Comparison of ENCODE assay signal across 19 cellular contexts in genomic region chr5:98917433-98917832, GRCh38. TPM values are rescaled to one million over a fixed set of nuclear protein-coding genes. Genes with fewer than 3 reads are reported as not detected.
A peak's percentile ranks its signal among the peaks of the same experiment; 100 is the strongest.
DNase-seq lines count a peak whose midpoint lies in the region; ATAC-seq and TF ChIP-seq lines count a peak whose summit lies in the region.
"Had no signal": no experiment of that assay in that cellular context is flagged by ENCODE, and none has a peak within 500 bp of the region (broad histone marks: within the 10 kb centered on the region; RNA-seq: fewer than 3 reads in every experiment).

No MANE protein-coding gene starts in this region.

- no peak for TF ChIP-seq CTCF in HFFc6 (IDR thresholded peaks at IDR 0.05)
- no peak for TF ChIP-seq CTCF in WERI-Rb-1 (IDR thresholded peaks at IDR 0.05; ENCODE audit: low read depth, low read length)

- H3K27me3 ChIP-seq in CD4-positive, CD25-positive, alpha-beta regulatory T cell (ENCODE audit: control insufficient read depth, insufficient read depth, low read length) = no peaks in the 10 kb centered on the region
- H3K27me3 ChIP-seq in MG63 (no peaks in the 10 kb centered on the region), WERI-Rb-1 (ENCODE audit: insufficient read depth, low read depth, severe bottlenecking) (no peaks in the 10 kb centered on the region)

- no peak overlapping the region for H3K27ac ChIP-seq in CD4-positive, CD25-positive, alpha-beta regulatory T cell (ENCODE audit: insufficient read depth, low read length, poor library complexity, severe bottlenecking)
- H3K27ac ChIP-seq in WERI-Rb-1 = no peak overlapping the region
- H3K27ac ChIP-seq: KMS-11 had no signal

- ATAC-seq in CD4-positive, CD25-positive, alpha-beta regulatory T cell (ENCODE audit: low read depth in 2 of 2) = no peak
- peak; percentile 53 for ATAC-seq in GM18909 (IDR thresholded peaks at IDR 0.05; ENCODE audit: poor library complexity, unreplicated experiment)
- ATAC-seq in HG02885 (IDR thresholded peaks at IDR 0.05; ENCODE audit: poor library complexity, unreplicated experiment) = peak; percentile 43
- no peak for ATAC-seq in central memory CD8-positive, alpha-beta T cell (replicated peaks; ENCODE audit: extremely low read depth, poor library complexity, severe bottlenecking)
- no peak for ATAC-seq in stimulated activated naive CD8-positive, alpha-beta T cell treated with anti-CD3 and anti-CD28 coated beads, Interleukin-15, Interleukin-2, amounts not matched to agents 100 U/mL and 50 U/mL, for 24 hours
- ATAC-seq: left ventricle myocardium superior had no signal

- DNase-seq in CD4-positive, CD25-positive, alpha-beta regulatory T cell = no peak
- no peak for DNase-seq in central memory CD8-positive, alpha-beta T cell (ENCODE audit: low spot score in 2 of 2)
- DNase-seq in HFFc6 = no peak
- DNase-seq in MG63 = no peak
- DNase-seq in WERI-Rb-1 = no peak
- no peak for DNase-seq in stimulated activated naive CD8-positive, alpha-beta T cell treated with anti-CD3 and anti-CD28 coated beads, Interleukin-15, Interleukin-2, amounts not matched to agents 100 U/mL and 50 U/mL, for 24 hours
- DNase-seq: activated CD4-positive, alpha-beta T cell treated with anti-CD3 and anti-CD28 coated beads for 1 hour; activated naive CD4-positive, alpha-beta T cell; Calu3; cortex of kidney; left ventricle myocardium superior; NCI-H1092 treated with DMSO at 0.1 percent for 48 hours; NCI-H2107; NCI-H526; SHP77; stimulated activated CD4-positive, alpha-beta T cell treated with anti-CD3 and anti-CD28 coated beads, Interleukin-2, amount 100 ng/mL, for 48 hours had no signal

- H3K36me3 ChIP-seq in CD4-positive, CD25-positive, alpha-beta regulatory T cell (ENCODE audit: control insufficient read depth, insufficient read depth, low read length) = peaks cover 47% of the 10 kb centered on the region
- H3K36me3 ChIP-seq in MG63 (peaks cover 81% of the 10 kb centered on the region), WERI-Rb-1 (peaks cover 80% of the 10 kb centered on the region)

- H3K4me3 Mint-ChIP-seq in CD4-positive, CD25-positive, alpha-beta regulatory T cell = peak overlapping the region; percentile 45 to 86 (median 58)
- peak overlapping the region; percentile 8 for H3K4me3 Mint-ChIP-seq in central memory CD8-positive, alpha-beta T cell
- no peak overlapping the region for H3K4me3 Mint-ChIP-seq in HFFc6

- peaks cover 0 to 1% (median 0%) of the 10 kb centered on the region in 7 donors for H3K9me3 Mint-ChIP-seq in CD4-positive, CD25-positive, alpha-beta regulatory T cell
- H3K9me3 Mint-ChIP-seq in central memory CD8-positive, alpha-beta T cell = no peaks in the 10 kb centered on the region
- H3K9me3 Mint-ChIP-seq in HFFc6 = no peaks in the 10 kb centered on the region

- H3K27me3 Mint-ChIP-seq in CD4-positive, CD25-positive, alpha-beta regulatory T cell = no peaks in the 10 kb centered on the region
- H3K27me3 Mint-ChIP-seq in central memory CD8-positive, alpha-beta T cell = no peaks in the 10 kb centered on the region
- H3K27me3 Mint-ChIP-seq in HFFc6 (ENCODE audit: insufficient read depth) = no peaks in the 10 kb centered on the region; the same call in 1 of the 2 replicates

- H3K9me3 ChIP-seq in CD4-positive, CD25-positive, alpha-beta regulatory T cell (ENCODE audit: control insufficient read depth in 2 of 2, low read length in 2 of 2) = no peaks in the 10 kb centered on the region
- no peaks in the 10 kb centered on the region for H3K9me3 ChIP-seq in MG63
- no peaks in the 10 kb centered on the region for H3K9me3 ChIP-seq in WERI-Rb-1 (ENCODE audit: severe bottlenecking)

- H3K27ac Mint-ChIP-seq in CD4-positive, CD25-positive, alpha-beta regulatory T cell = peak overlapping the region in 2 of 3 donors; percentile 16 to 59
- peak overlapping the region; percentile 64 for H3K27ac Mint-ChIP-seq in central memory CD8-positive, alpha-beta T cell (ENCODE audit: low read depth)
- no peak overlapping the region for H3K27ac Mint-ChIP-seq in HFFc6

- peak overlapping the region; percentile 45 for H3K4me3 ChIP-seq in CD4-positive, CD25-positive, alpha-beta regulatory T cell (ENCODE audit: low read depth, low read length)
- H3K4me3 ChIP-seq in MG63 (no peak overlapping the region), WERI-Rb-1 (ENCODE audit: low read depth, low read length) (no peak overlapping the region)

- H3K4me1 ChIP-seq in CD4-positive, CD25-positive, alpha-beta regulatory T cell (ENCODE audit: control insufficient read depth, insufficient read depth, low read length, poor library complexity, severe bottlenecking) = peaks cover 54% of the 10 kb centered on the region

- peaks cover 49% of the 10 kb centered on the region for H3K36me3 Mint-ChIP-seq in CD4-positive, CD25-positive, alpha-beta regulatory T cell
- peaks cover 49% of the 10 kb centered on the region for H3K36me3 Mint-ChIP-seq in central memory CD8-positive, alpha-beta T cell (ENCODE audit: insufficient read depth)
- peaks cover 24% of the 10 kb centered on the region for H3K36me3 Mint-ChIP-seq in HFFc6 (ENCODE audit: low read depth)

- peaks cover 56 to 86% (median 68%) of the 10 kb centered on the region in 4 donors for H3K4me1 Mint-ChIP-seq in CD4-positive, CD25-positive, alpha-beta regulatory T cell
- peaks cover 72% of the 10 kb centered on the region for H3K4me1 Mint-ChIP-seq in central memory CD8-positive, alpha-beta T cell
- H3K4me1 Mint-ChIP-seq in HFFc6 (ENCODE audit: low read depth) = peaks cover 34% of the 10 kb centered on the region

RNA-seq across cellular contexts. Expression of gene CHD1, which starts 11.4 kb away (rescaled TPM):
- 172 TPM for total RNA-seq in CD4-positive, CD25-positive, alpha-beta regulatory T cell
- 10 to 100 TPM in 1 of 4 donors, 1 to 10 TPM in 3; 7.8 to 12.3 (median 8.6) TPM for polyA plus RNA-seq in CD4-positive, CD25-positive, alpha-beta regulatory T cell
- 10 to 100 TPM; 18.1 to 25.0 (median 20.8) TPM for total RNA-seq in HFFc6 (2021; fragmentation: NEBNext Ultra II Directional; extraction: Animal tissue kit (Norgen Biotek cat#: 25700))
- total RNA-seq in MG63 (2014; rRNA removed; shearing (Covaris generic); ENCODE audit: low replicate concordance) = 27.0 and 43.4 TPM in 2 replicates

Comparison
In these comparisons a context has a peak if more than half of its experiments do, and no peak if none do; other contexts are left out.
1. ATAC-seq: peak in GM18909 (single experiment) and HG02885 (single experiment); none in CD4-positive, CD25-positive, alpha-beta regulatory T cell (0 of 2), central memory CD8-positive, alpha-beta T cell (single experiment) and stimulated activated naive CD8-positive, alpha-beta T cell treated with anti-CD3 and anti-CD28 coated beads, Interleukin-15, Interleukin-2, amounts not matched to agents 100 U/mL and 50 U/mL, for 24 hours (single experiment).